Comparison of ENCODE assay signal across 8 cellular contexts in genomic region chr12:4320287-4320858, GRCh38. TPM values are rescaled to one million over a fixed set of nuclear protein-coding genes. Genes with fewer than 3 reads are reported as not detected.
DNase-seq lines count a peak whose midpoint lies in the region; ATAC-seq lines count a peak whose summit lies in the region.

No MANE protein-coding gene starts in this region.

- H3K4me3 Mint-ChIP-seq in central memory CD8-positive, alpha-beta T cell, result peak overlapping the region; percentile 97

- peaks cover 20% of the 10 kb centered on the region for H3K36me3 Mint-ChIP-seq in central memory CD8-positive, alpha-beta T cell (ENCODE audit: insufficient read depth)

- H3K27me3 ChIP-seq in HUES64 (ENCODE audit: insufficient read depth, low read length) (peaks cover 13% of the 10 kb centered on the region; the same call in 1 of the 2 replicates), mucosa of stomach (ENCODE audit: control insufficient read depth, insufficient read depth, low read length) (no peaks in the 10 kb centered on the region)

- peak overlapping the region; percentile 96 for H3K27ac Mint-ChIP-seq in central memory CD8-positive, alpha-beta T cell (ENCODE audit: low read depth)

- 0 out of 2 replicates have a peak, but pooled peaks cover 9% of the 10 kb centered on the region for H3K4me1 ChIP-seq in HUES64 (ENCODE audit: insufficient read depth, low read length)
- peaks cover 9% of the 10 kb centered on the region for H3K4me1 ChIP-seq in mucosa of stomach (ENCODE audit: control insufficient read depth, insufficient read depth, low read length)

- in situ Hi-C loops in G401 (cut with HindIII; ENCODE audit: low sequenced_read_pairs), result no loop called here

- no peaks in the 10 kb centered on the region for H3K9me3 Mint-ChIP-seq in central memory CD8-positive, alpha-beta T cell

- peak overlapping the region; percentile 90 for H3K4me3 ChIP-seq in HUES64 (ENCODE audit: low read length)
- H3K4me3 ChIP-seq in mucosa of stomach (ENCODE audit: low read length), result peak overlapping the region; percentile 94

- peak overlapping the region; percentile 41; the same call in 1 of the 2 replicates for H3K27ac ChIP-seq in HUES64 (ENCODE audit: low read depth, low read length)

- peaks cover 29% of the 10 kb centered on the region for H3K4me1 Mint-ChIP-seq in central memory CD8-positive, alpha-beta T cell

- peak; percentile 53 for ATAC-seq in GM21528 (IDR thresholded peaks at IDR 0.05; ENCODE audit: low FRiP score, unreplicated experiment)
- ATAC-seq in central memory CD8-positive, alpha-beta T cell (replicated peaks; ENCODE audit: extremely low read depth, poor library complexity, severe bottlenecking), result peak; percentile 13

- H3K9ac ChIP-seq in HUES64 (ENCODE audit: low read depth, low read length), result peak overlapping the region; percentile 71
- peak overlapping the region; percentile 82 for H3K9ac ChIP-seq in mucosa of stomach (ENCODE audit: low read length)

- H3K27me3 Mint-ChIP-seq in central memory CD8-positive, alpha-beta T cell, result no peaks in the 10 kb centered on the region

- H3K36me3 ChIP-seq in HUES64 (ENCODE audit: insufficient read depth, low read length) (peaks cover 13% of the 10 kb centered on the region), mucosa of stomach (ENCODE audit: control insufficient read depth, insufficient read depth, low read length) (no peaks in the 10 kb centered on the region)

- no peaks in the 10 kb centered on the region for H3K9me3 ChIP-seq in HUES64 (ENCODE audit: insufficient read depth, low read depth, low read length)
- H3K9me3 ChIP-seq in mucosa of stomach (ENCODE audit: control insufficient read depth, low read length), result no peaks in the 10 kb centered on the region

- WGBS in HUES64, result 9% methylated on average over 18 of the region's 18 CpGs

- DNase-seq in DMS153 treated with DMSO at 0.1 percent for 48 hours (lab: John Stamatoyannopoulos, UW; ENCODE audit: unreplicated experiment), result peak; percentile 35
- no peak for DNase-seq in central memory CD8-positive, alpha-beta T cell (ENCODE audit: low spot score in 2 of 2)
- no peak for DNase-seq in HT-29 (ENCODE audit: low spot score)
- no peak for DNase-seq in G401 (ENCODE audit: low spot score)
- DNase-seq in MV-4-11 (lab: John Stamatoyannopoulos, UW), result no peak

RNA-seq across cellular contexts. Expression of gene TIGAR, which starts 0.6 kb away (rescaled TPM):
- polyA plus RNA-seq in HUES64 (2013, experiment 1 of 2), result 11.1 TPM
- 16.4 TPM for polyA plus RNA-seq in HUES64 (2013, experiment 2 of 2)
- 2.2 and 4.6 TPM in 2 replicates for total RNA-seq in HT-29 (2014; rRNA removed; shearing (Covaris generic))
- total RNA-seq in G401 (2014; rRNA removed; shearing (Covaris generic)), result 19.7 and 25.5 TPM in 2 replicates

RNA-seq across cellular contexts. Expression of gene CCND2, which starts 46.8 kb away (rescaled TPM):
- 54.8 TPM for polyA plus RNA-seq in HUES64 (2013, experiment 1 of 2)
- 65.7 TPM for polyA plus RNA-seq in HUES64 (2013, experiment 2 of 2)
- total RNA-seq in HT-29 (2014; rRNA removed; shearing (Covaris generic)), result not detected in 2 replicates
- total RNA-seq in G401 (2014; rRNA removed; shearing (Covaris generic)), result 88.7 and 110 TPM in 2 replicates

RNA-seq across cellular contexts. Expression of gene FGF23, which starts 59.1 kb away (rescaled TPM):
- 0.10 TPM for polyA plus RNA-seq in HUES64 (2013, experiment 1 of 2)
- polyA plus RNA-seq in HUES64 (2013, experiment 2 of 2), result 0.70 TPM
- total RNA-seq in HT-29 (2014; rRNA removed; shearing (Covaris generic)), result not detected in 2 replicates
- total RNA-seq in G401 (2014; rRNA removed; shearing (Covaris generic)), result not detected in 2 replicates

Comparison
In these comparisons a context has a peak if more than half of its experiments do, and no peak if none do; other contexts are left out.
1. RNA of gene CCND2, which starts 46.8 kb away (total RNA-seq): 88.7 to 110 TPM in G401; not detected in HT-29; every median in the first group is over 10 times any median in the second.